24 cellular contexts compared by ENCODE assay signal in genomic region chr9:8713149-8713856, GRCh38.
"Had no signal": no experiment of that assay in that cellular context is flagged by ENCODE, and none has a peak within 500 bp of the region (broad histone marks: within the 10 kb centered on the region; RNA-seq: fewer than 3 reads in every experiment).

No MANE protein-coding gene starts in this region.

- H3K27ac ChIP-seq: colonic mucosa, coronary artery, epithelial cell of prostate, esophagus muscularis mucosa, esophagus squamous epithelium, foreskin keratinocyte, gastrocnemius medialis, gastroesophageal sphincter, heart left ventricle, heart right ventricle had no signal

- H3K27me3 ChIP-seq: colonic mucosa, dorsolateral prefrontal cortex, esophagus muscularis mucosa, esophagus squamous epithelium, foreskin keratinocyte, gastrocnemius medialis, gastroesophageal sphincter, heart left ventricle, heart right ventricle had no signal

- DNase-seq: colonic mucosa; cortex of kidney; dermis blood vessel endothelial cell; dorsolateral prefrontal cortex; effector CD4-positive, alpha-beta T cell; effector CD8-positive, alpha-beta T cell; effector memory CD4-positive, alpha-beta T cell; effector memory CD8-positive, alpha-beta T cell; endodermal cell; erythroblast; esophagus squamous epithelium; foreskin fibroblast; foreskin keratinocyte; foreskin melanocyte; gastrocnemius medialis; glutamatergic neuron; head of caudate nucleus; heart left ventricle; heart right ventricle had no signal

- H3K36me3 ChIP-seq: colonic mucosa, esophagus muscularis mucosa, esophagus squamous epithelium, gastrocnemius medialis, gastroesophageal sphincter, heart left ventricle, heart right ventricle had no signal

- H3K9me3 ChIP-seq: colonic mucosa, esophagus muscularis mucosa, esophagus squamous epithelium, gastrocnemius medialis, gastroesophageal sphincter, heart left ventricle, heart right ventricle had no signal

- H3K4me3 ChIP-seq: colonic mucosa, coronary artery, dorsolateral prefrontal cortex, esophagus muscularis mucosa, esophagus squamous epithelium, gastrocnemius medialis, gastroesophageal sphincter, heart left ventricle, heart right ventricle had no signal

- H3K4me1 ChIP-seq: colonic mucosa, foreskin keratinocyte, gastrocnemius medialis, heart right ventricle had no signal

- ATAC-seq: effector memory CD8-positive, alpha-beta T cell; esophagus mucosa; foreskin keratinocyte; gastrocnemius medialis; gastroesophageal sphincter; heart left ventricle; heart right ventricle had no signal
